ENCODE assay signal across 10 cellular contexts in the genomic region with DNA sequence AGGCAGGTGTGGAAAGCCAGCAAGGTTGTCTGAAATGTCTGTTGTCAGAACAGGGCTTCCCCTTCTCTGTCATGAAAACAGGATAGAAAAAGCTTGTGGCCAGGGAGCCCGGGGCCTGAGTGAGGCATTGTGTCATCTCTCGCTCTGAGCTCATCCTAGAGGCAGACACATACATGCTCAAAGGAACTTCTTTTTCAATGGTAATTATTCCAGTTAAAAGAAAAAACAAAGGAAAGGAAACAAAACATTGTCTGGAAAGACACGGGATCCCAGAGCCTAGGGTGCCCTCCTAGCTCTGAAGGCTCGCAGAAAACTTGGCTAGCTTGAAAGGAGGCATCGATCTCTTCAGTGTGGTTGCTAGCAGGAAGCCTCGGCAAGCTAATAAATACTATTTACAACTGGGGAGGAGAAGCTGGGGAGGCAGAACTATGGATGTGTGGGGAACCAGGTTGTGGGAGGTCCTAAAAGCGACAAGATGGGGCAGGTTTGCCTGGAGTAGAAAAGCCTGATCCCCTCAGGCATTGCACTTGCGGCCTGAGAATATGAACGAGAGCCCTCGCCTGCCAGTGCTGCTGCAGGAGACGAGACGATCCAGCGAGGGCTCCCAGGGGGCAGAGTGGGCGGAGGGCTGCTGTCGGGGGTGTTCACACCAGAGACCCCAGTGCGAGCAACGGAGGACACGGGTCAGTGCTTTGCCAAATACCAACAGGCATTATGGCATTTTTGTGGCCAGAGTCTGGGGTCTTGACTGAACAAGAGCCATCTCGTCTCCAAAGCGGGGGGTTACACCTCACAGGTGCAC. TPM values are rescaled to one million over a fixed set of nuclear protein-coding genes. Genes with fewer than 3 reads are reported as not detected.
DNase-seq lines count a peak whose midpoint lies in the region; ATAC-seq lines count a peak whose summit lies in the region.
"Had no signal": no experiment of that assay in that cellular context is flagged by ENCODE, and none has a peak within 500 bp of the region (broad histone marks: within the 10 kb centered on the region; RNA-seq: fewer than 3 reads in every experiment).

No MANE protein-coding gene starts in this region.

- peak overlapping the region; percentile 58 for H3K27ac Mint-ChIP-seq in activated T-cell treated with anti-CD3 and anti-CD28 coated beads, Interleukin-2, amount 50 U/mL, for 24 hours
- peak overlapping the region; percentile 92 for H3K27ac Mint-ChIP-seq in activated T-helper 17 cell treated with anti-CD3 and anti-CD28 coated beads, Interleukin-2, amount 50 U/mL, for 72 hours
- H3K27ac Mint-ChIP-seq: activated naive CD4-positive, alpha-beta T cell treated with anti-CD3 and anti-CD28 coated beads, Interleukin-2, amount 10 ng/mL, durations not matched to agents 7 days and 5 days; B cell had no signal

- H3K9ac ChIP-seq in iPS-18a (ENCODE audit: low read length) = no peak overlapping the region

- peaks cover 60% of the 10 kb centered on the region for H3K4me1 ChIP-seq in iPS-18a (ENCODE audit: control insufficient read depth, low read depth, low read length)

- no peaks in the 10 kb centered on the region for H3K9me3 Mint-ChIP-seq in activated T-cell treated with anti-CD3 and anti-CD28 coated beads, Interleukin-2, amount 50 U/mL, for 24 hours
- no peaks in the 10 kb centered on the region for H3K9me3 Mint-ChIP-seq in activated T-helper 17 cell treated with anti-CD3 and anti-CD28 coated beads, Interleukin-2, amount 50 U/mL, for 72 hours
- H3K9me3 Mint-ChIP-seq: activated naive CD4-positive, alpha-beta T cell treated with anti-CD3 and anti-CD28 coated beads, Interleukin-2, amount 10 ng/mL, durations not matched to agents 7 days and 5 days had no signal

- H3K27me3 Mint-ChIP-seq in activated T-cell treated with anti-CD3 and anti-CD28 coated beads, Interleukin-2, amount 50 U/mL, for 24 hours = no peaks in the 10 kb centered on the region
- no peaks in the 10 kb centered on the region for H3K27me3 Mint-ChIP-seq in activated T-helper 17 cell treated with anti-CD3 and anti-CD28 coated beads, Interleukin-2, amount 50 U/mL, for 72 hours
- H3K27me3 Mint-ChIP-seq: activated naive CD4-positive, alpha-beta T cell treated with anti-CD3 and anti-CD28 coated beads, Interleukin-2, amount 10 ng/mL, durations not matched to agents 7 days and 5 days; B cell had no signal

- DNase-seq in activated T-cell treated with anti-CD3 and anti-CD28 coated beads, Interleukin-2, amount 50 U/mL, for 24 hours = no peak
- no peak for DNase-seq in activated T-cell treated with anti-CD3 and anti-CD28 coated beads for 4 hours
- DNase-seq in substantia nigra (lab: John Stamatoyannopoulos, UW) = peak in 4 of 49 donors; percentile 5 to 14 (median 11)
- DNase-seq in mucosa of gallbladder (ENCODE audit: low spot score) = no peak
- DNase-seq in Kasumi-1 (lab: John Stamatoyannopoulos, UW) = no peak
- DNase-seq: activated naive CD4-positive, alpha-beta T cell treated with anti-CD3 and anti-CD28 coated beads, Interleukin-2, amount 10 ng/mL, durations not matched to agents 7 days and 5 days had no signal

- H3K36me3 Mint-ChIP-seq in activated T-cell treated with anti-CD3 and anti-CD28 coated beads, Interleukin-2, amount 50 U/mL, for 24 hours (ENCODE audit: low read depth) = peaks cover 90% of the 10 kb centered on the region
- peaks cover 99% of the 10 kb centered on the region for H3K36me3 Mint-ChIP-seq in activated T-helper 17 cell treated with anti-CD3 and anti-CD28 coated beads, Interleukin-2, amount 50 U/mL, for 72 hours (ENCODE audit: low read depth)

- peak; percentile 76 for ATAC-seq in activated T-helper 17 cell treated with anti-CD3 and anti-CD28 coated beads, Interleukin-2, amount 50 U/mL, for 72 hours (replicated peaks)
- ATAC-seq in GM18858 (IDR thresholded peaks at IDR 0.05; ENCODE audit: unreplicated experiment) = no peak

- no peaks in the 10 kb centered on the region for H3K9me3 ChIP-seq in iPS-18a (ENCODE audit: control insufficient read depth, low read depth, low read length)

- H3K27ac ChIP-seq in iPS-18a (ENCODE audit: low read length) (peak overlapping the region; percentile 47), substantia nigra (ENCODE audit: low read depth, low read length, poor library complexity, severe bottlenecking) (peak overlapping the region; percentile 57)

- peaks cover 17% of the 10 kb centered on the region for H3K4me1 Mint-ChIP-seq in activated T-cell treated with anti-CD3 and anti-CD28 coated beads, Interleukin-2, amount 50 U/mL, for 24 hours (ENCODE audit: low read depth)
- H3K4me1 Mint-ChIP-seq in activated T-helper 17 cell treated with anti-CD3 and anti-CD28 coated beads, Interleukin-2, amount 50 U/mL, for 72 hours = peaks cover 15% of the 10 kb centered on the region
- H3K4me1 Mint-ChIP-seq: activated naive CD4-positive, alpha-beta T cell treated with anti-CD3 and anti-CD28 coated beads, Interleukin-2, amount 10 ng/mL, durations not matched to agents 7 days and 5 days; B cell had no signal

- no peaks in the 10 kb centered on the region for H3K27me3 ChIP-seq in iPS-18a (ENCODE audit: control insufficient read depth, insufficient read depth, low read length)

- peak overlapping the region; percentile 4 for H3K4me3 ChIP-seq in iPS-18a (ENCODE audit: low read length)

- no peak overlapping the region for H3K4me3 Mint-ChIP-seq in activated T-cell treated with anti-CD3 and anti-CD28 coated beads, Interleukin-2, amount 50 U/mL, for 24 hours
- H3K4me3 Mint-ChIP-seq in activated T-helper 17 cell treated with anti-CD3 and anti-CD28 coated beads, Interleukin-2, amount 50 U/mL, for 72 hours = peak overlapping the region; percentile 40
- H3K4me3 Mint-ChIP-seq: activated naive CD4-positive, alpha-beta T cell treated with anti-CD3 and anti-CD28 coated beads, Interleukin-2, amount 10 ng/mL, durations not matched to agents 7 days and 5 days; B cell had no signal

- peaks cover 14% of the 10 kb centered on the region for H3K36me3 ChIP-seq in iPS-18a (ENCODE audit: control insufficient read depth, low read depth, low read length)

RNA-seq across cellular contexts. Expression of a gene that starts 32.8 kb away (rescaled TPM):
- 1 to 10 TPM; 2.0 to 9.2 TPM for total RNA-seq in activated T-helper 17 cell treated with anti-CD3 and anti-CD28 coated beads, Interleukin-2, amount 50 U/mL, for 72 hours
- total RNA-seq in mucosa of gallbladder = 3.1 TPM
- total RNA-seq: B cell had no signal
